24 cellular contexts compared by ENCODE assay signal in genomic region chr4:64883087-64883926, GRCh38.
DNase-seq lines count a peak whose midpoint lies in the region; ATAC-seq and TF ChIP-seq lines count a peak whose summit lies in the region.
"Had no signal": no experiment of that assay in that cellular context is flagged by ENCODE, and none has a peak within 500 bp of the region (broad histone marks: within the 10 kb centered on the region; RNA-seq: fewer than 3 reads in every experiment).

No MANE protein-coding gene starts in this region.

- peaks cover 10% of the 10 kb centered on the region for H3K4me1 Mint-ChIP-seq in CD4-positive, alpha-beta T cell (ENCODE audit: low read depth)
- no peaks in the 10 kb centered on the region for H3K4me1 Mint-ChIP-seq in Calu3 (ENCODE audit: low read depth, unreplicated experiment)
- H3K4me1 Mint-ChIP-seq: activated T-helper 17 cell treated with anti-CD3 and anti-CD28 coated beads, Interleukin-2, amount 50 U/mL, for 72 hours had no signal

- TF ChIP-seq CTCF in WERI-Rb-1 (IDR thresholded peaks at IDR 0.05; ENCODE audit: low read depth, low read length) (no peak), Calu3 (IDR thresholded peaks at IDR 0.05; ENCODE audit: unreplicated experiment) (no peak)
- TF ChIP-seq CTCF in CD4-positive, alpha-beta T cell (IDR thresholded peaks at IDR 0.05) = no peak

- H3K9me3 Mint-ChIP-seq in activated naive CD4-positive, alpha-beta T cell treated with anti-CD3 and anti-CD28 coated beads, Interleukin-2, amount 50 U/mL, for 72 hours = peaks cover 4 to 14% of the 10 kb centered on the region in 2 donors
- H3K9me3 Mint-ChIP-seq in CD4-positive, alpha-beta T cell = no peaks in the 10 kb centered on the region
- no peaks in the 10 kb centered on the region for H3K9me3 Mint-ChIP-seq in Calu3 (ENCODE audit: low read depth, unreplicated experiment)

- H3K9me3 ChIP-seq in WERI-Rb-1 (ENCODE audit: severe bottlenecking) = no peaks in the 10 kb centered on the region
- no peaks in the 10 kb centered on the region for H3K9me3 ChIP-seq in CD4-positive, alpha-beta T cell (ENCODE audit: control insufficient read depth, low read length)
- H3K9me3 ChIP-seq: SK-N-SH had no signal

- peak; percentile 22 to 26 for ATAC-seq in activated naive CD4-positive, alpha-beta T cell treated with anti-CD3 and anti-CD28 coated beads, Interleukin-2, amount 50 U/mL, for 72 hours
- peak; percentile 46 for ATAC-seq in stimulated activated naive CD8-positive, alpha-beta T cell treated with anti-CD3 and anti-CD28 coated beads, Interleukin-15, Interleukin-2, amounts not matched to agents 100 U/mL and 50 U/mL, for 24 hours
- ATAC-seq in CD4-positive, alpha-beta T cell (ENCODE audit: poor library complexity) = no peak
- ATAC-seq: activated T-helper 17 cell treated with anti-CD3 and anti-CD28 coated beads, Interleukin-2, amount 50 U/mL, for 72 hours had no signal

- DNase-seq in activated naive CD4-positive, alpha-beta T cell treated with anti-CD3 and anti-CD28 coated beads, Interleukin-2, amount 50 U/mL, for 72 hours (ENCODE audit: low spot score in 2 of 2) = no peak
- no peak for DNase-seq in activated naive CD4-positive, alpha-beta T cell (lab: John Stamatoyannopoulos, UW)
- DNase-seq in LoVo (ENCODE audit: low spot score) (peak; percentile 6), WERI-Rb-1 (no peak), Calu3 (no peak)
- DNase-seq in stimulated activated naive CD8-positive, alpha-beta T cell treated with anti-CD3 and anti-CD28 coated beads, Interleukin-15, Interleukin-2, amounts not matched to agents 100 U/mL and 50 U/mL, for 24 hours = no peak
- no peak for DNase-seq in CD4-positive, alpha-beta T cell
- DNase-seq in activated CD4-positive, CD25-positive, alpha-beta regulatory T cell (lab: John Stamatoyannopoulos, UW) = no peak
- DNase-seq: C1 segment of cervical spinal cord, cerebellar nuclear complex, dorsolateral prefrontal cortex, GM23248, HFFc6, Karpas-422, kidney, mammary epithelial cell, NCI-H1048, NCI-H1694 treated with DMSO at 0.1 percent for 48 hours, SK-N-SH, T-helper 9 cell, trophoblast cell had no signal

- no peaks in the 10 kb centered on the region for H3K36me3 ChIP-seq in WERI-Rb-1

- intact Hi-C loops in CD4-positive, alpha-beta T cell (cut with DNase I, micrococcal nuclease) = no loop called here
- intact Hi-C loops in Calu3 (cut with micrococcal nuclease; ENCODE audit: unreplicated experiment) = no loop called here

- H3K27me3 Mint-ChIP-seq in CD4-positive, alpha-beta T cell = no peaks in the 10 kb centered on the region
- no peaks in the 10 kb centered on the region for H3K27me3 Mint-ChIP-seq in Calu3 (ENCODE audit: unreplicated experiment)
- H3K27me3 Mint-ChIP-seq: activated T-helper 17 cell treated with anti-CD3 and anti-CD28 coated beads, Interleukin-2, amount 50 U/mL, for 72 hours; progenitor cell of endocrine pancreas had no signal

- H3K27ac ChIP-seq in WERI-Rb-1 = peak overlapping the region; percentile 57; the same call in 1 of the 2 replicates
- H3K27ac ChIP-seq in CD4-positive, alpha-beta T cell (ENCODE audit: low read depth, low read length) = no peak overlapping the region
- H3K27ac ChIP-seq: dorsolateral prefrontal cortex, GM23248, RWPE1 had no signal

- no peak overlapping the region for H3K4me3 Mint-ChIP-seq in CD4-positive, alpha-beta T cell
- no peak overlapping the region for H3K4me3 Mint-ChIP-seq in Calu3 (ENCODE audit: low read depth, unreplicated experiment)
- H3K4me3 Mint-ChIP-seq: activated T-helper 17 cell treated with anti-CD3 and anti-CD28 coated beads, Interleukin-2, amount 50 U/mL, for 72 hours; HFFc6 had no signal

- CTCF ChIA-PET in CD4-positive, alpha-beta T cell (lab: Charles Lee) = no interaction called here
- CTCF ChIA-PET in Calu3 (lab: Charles Lee) = no interaction called here

- no peak overlapping the region for H3K27ac Mint-ChIP-seq in activated naive CD4-positive, alpha-beta T cell treated with anti-CD3 and anti-CD28 coated beads, Interleukin-2, amount 50 U/mL, for 72 hours
- no peak overlapping the region for H3K27ac Mint-ChIP-seq in CD4-positive, alpha-beta T cell
- no peak overlapping the region for H3K27ac Mint-ChIP-seq in Calu3 (ENCODE audit: unreplicated experiment)
- H3K27ac Mint-ChIP-seq: activated T-helper 17 cell treated with anti-CD3 and anti-CD28 coated beads, Interleukin-2, amount 50 U/mL, for 72 hours; HFFc6; progenitor cell of endocrine pancreas had no signal

- H3K36me3 Mint-ChIP-seq in activated naive CD4-positive, alpha-beta T cell treated with anti-CD3 and anti-CD28 coated beads, Interleukin-2, amount 50 U/mL, for 72 hours = no peaks in the 10 kb centered on the region
- no peaks in the 10 kb centered on the region for H3K36me3 Mint-ChIP-seq in CD4-positive, alpha-beta T cell (ENCODE audit: low read depth)
- H3K36me3 Mint-ChIP-seq in Calu3 (ENCODE audit: insufficient read depth, unreplicated experiment) = no peaks in the 10 kb centered on the region

- POLR2A ChIA-PET in CD4-positive, alpha-beta T cell (lab: Charles Lee) = no interaction called here

- no peaks in the 10 kb centered on the region for H3K27me3 ChIP-seq in WERI-Rb-1 (ENCODE audit: insufficient read depth, low read depth, severe bottlenecking)
- no peaks in the 10 kb centered on the region for H3K27me3 ChIP-seq in CD4-positive, alpha-beta T cell (ENCODE audit: control insufficient read depth, insufficient read depth, low read length)
- H3K27me3 ChIP-seq: dorsolateral prefrontal cortex had no signal

- BruUV-seq in Calu3 (replicated peaks; lab: Mats Ljungman, UMichigan) = no TSS peak

- H3K4me3 ChIP-seq in WERI-Rb-1 (ENCODE audit: low read depth, low read length) = no peak overlapping the region
- H3K4me3 ChIP-seq: dorsolateral prefrontal cortex, GM23248 had no signal
